ENCODE assay signal across 19 cellular contexts in the genomic region with DNA sequence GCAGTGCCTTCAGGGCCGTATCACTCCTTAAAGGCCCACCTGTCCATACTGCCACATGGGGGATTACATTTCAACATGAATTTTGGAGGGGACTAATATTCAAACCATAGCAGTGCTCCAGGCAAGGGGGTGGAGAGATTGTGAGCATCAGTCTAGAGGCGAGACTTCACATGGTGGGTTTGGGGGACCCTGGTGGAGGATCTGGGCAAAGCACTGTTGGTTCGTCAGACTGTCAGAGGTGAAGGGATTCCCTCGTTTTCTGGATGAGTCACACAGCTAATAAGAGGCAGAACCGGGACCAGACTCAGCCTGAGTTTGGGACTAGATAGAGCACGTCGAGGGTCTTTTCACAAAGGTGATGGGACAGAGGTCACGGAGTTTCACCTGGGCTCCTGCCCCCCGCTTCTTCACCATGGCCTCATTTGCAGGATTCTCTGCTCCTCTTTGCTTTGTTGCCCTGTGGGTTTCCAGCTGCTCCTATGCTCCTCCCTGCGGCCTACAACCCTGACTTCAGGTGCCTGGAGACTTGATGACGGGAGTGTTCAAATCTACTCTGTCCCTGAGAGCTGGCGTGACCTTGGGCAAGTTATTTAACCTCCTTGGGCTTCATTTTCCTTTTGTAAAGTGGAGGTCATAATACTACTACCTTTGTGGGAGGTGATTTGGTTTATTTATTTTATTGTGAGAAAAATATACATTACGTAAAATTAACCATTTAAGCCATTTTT. TPM values are rescaled to one million over a fixed set of nuclear protein-coding genes. Genes with fewer than 3 reads are reported as not detected.
A peak's percentile ranks its signal among the peaks of the same experiment; 100 is the strongest.
DNase-seq lines count a peak whose midpoint lies in the region; ATAC-seq, FAIRE-seq and TF ChIP-seq lines count a peak whose summit lies in the region.
"Had no signal": no experiment of that assay in that cellular context is flagged by ENCODE, and none has a peak within 500 bp of the region (broad histone marks: within the 10 kb centered on the region; RNA-seq: fewer than 3 reads in every experiment).

No MANE protein-coding gene starts in this region.

- ATAC-seq in aorta (ENCODE audit: low FRiP score), result no peak
- ATAC-seq in HG02970 (IDR thresholded peaks at IDR 0.05; ENCODE audit: low FRiP score, unreplicated experiment), result no peak
- ATAC-seq in activated T-helper 17 cell treated with anti-CD3 and anti-CD28 coated beads, Interleukin-2, amount 50 U/mL, for 72 hours (replicated peaks), result no peak
- ATAC-seq: stimulated activated naive CD8-positive, alpha-beta T cell treated with anti-CD3 and anti-CD28 coated beads, Interleukin-15, amount 100 ng/mL, for 72 hours had no signal

- no peaks in the 10 kb centered on the region for H3K36me3 ChIP-seq in bronchial epithelial cell (ENCODE audit: control insufficient read depth, insufficient read depth, low read length)
- peaks cover 4% of the 10 kb centered on the region for H3K36me3 ChIP-seq in osteoblast (ENCODE audit: insufficient read depth, low read length)
- H3K36me3 ChIP-seq in aorta (ENCODE audit: control insufficient read depth in 1 of 2, insufficient read depth in 2 of 2, low read length in 1 of 2), result no peaks in the 10 kb centered on the region
- H3K36me3 ChIP-seq: vagina had no signal

- no peak overlapping the region for H2AFZ ChIP-seq in osteoblast (ENCODE audit: low read length)

- H3K4me3 ChIP-seq in bronchial epithelial cell (ENCODE audit: low read depth, low read length), result no peak overlapping the region
- H3K4me3 ChIP-seq in osteoblast (ENCODE audit: insufficient read depth, low read length), result no peak overlapping the region
- no peak overlapping the region for H3K4me3 ChIP-seq in aorta (ENCODE audit: low read length in 2 of 2)
- H3K4me3 ChIP-seq: MG63, spleen, vagina had no signal

- WGBS in aorta, 2 donors, result 58 to 92% methylated on average over 13 of the region's 13 CpGs

- DNase-seq in EL (peak; percentile 21), HFFc6 (no peak), bronchial epithelial cell (ENCODE audit: low read depth) (no peak), osteoblast (ENCODE audit: insufficient read length, low spot score, missing footprints) (peak; percentile 53), aorta (no peak), T1000 (lab: John Stamatoyannopoulos, UW) (no peak)
- DNase-seq: activated naive CD8-positive, alpha-beta T cell treated with anti-CD3 and anti-CD28 coated beads, Interleukin-2, amount 10 ng/mL, durations not matched to agents 7 days and 5 days; C1 segment of cervical spinal cord; head of caudate nucleus; kidney; MG63; NCI-H2081 treated with DMSO at 0.1 percent for 48 hours; spleen; stimulated activated naive CD8-positive, alpha-beta T cell treated with anti-CD3 and anti-CD28 coated beads, Interleukin-15, amount 100 ng/mL, for 72 hours had no signal

- no peaks in the 10 kb centered on the region for H3K9me3 Mint-ChIP-seq in HFFc6
- H3K9me3 Mint-ChIP-seq in activated T-helper 17 cell treated with anti-CD3 and anti-CD28 coated beads, Interleukin-2, amount 50 U/mL, for 72 hours, result no peaks in the 10 kb centered on the region
- H3K9me3 Mint-ChIP-seq: activated naive CD8-positive, alpha-beta T cell treated with anti-CD3 and anti-CD28 coated beads, Interleukin-2, amount 10 ng/mL, durations not matched to agents 7 days and 5 days; stimulated activated naive CD8-positive, alpha-beta T cell treated with anti-CD3 and anti-CD28 coated beads, Interleukin-15, amount 100 ng/mL, for 72 hours; T-helper 1 cell treated with Interleukin-12 subunit alpha and Interleukin-12 subunit beta and Interleukin-4 antibody, amounts not matched to agents 30 μg/mL and 1 μg/mL, for 36 hours had no signal

- H3K4me2 ChIP-seq in osteoblast (ENCODE audit: insufficient read depth, low read length), result no peak overlapping the region

- no peaks in the 10 kb centered on the region for H3K9me3 ChIP-seq in osteoblast (ENCODE audit: low read depth, low read length)
- no peaks in the 10 kb centered on the region for H3K9me3 ChIP-seq in aorta (ENCODE audit: control insufficient read depth, low read length)
- H3K9me3 ChIP-seq: MG63, spleen, vagina had no signal

- peaks cover 29% of the 10 kb centered on the region for H3K79me2 ChIP-seq in osteoblast (ENCODE audit: insufficient read depth, low read length)

- TF ChIP-seq CTCF in HFFc6 (IDR thresholded peaks at IDR 0.05), result peak; percentile 43; the same call in 1 of the 2 replicates
- peak; percentile 11 for TF ChIP-seq CTCF in bronchial epithelial cell (IDR thresholded peaks at IDR 0.05; ENCODE audit: insufficient read depth, low read length, severe bottlenecking)
- TF ChIP-seq CTCF in osteoblast (IDR thresholded peaks at IDR 0.05; ENCODE audit: extremely low read depth, low read depth, low read length), result peak; percentile 18

- no peak overlapping the region for H3K27ac Mint-ChIP-seq in HFFc6
- H3K27ac Mint-ChIP-seq in activated T-helper 17 cell treated with anti-CD3 and anti-CD28 coated beads, Interleukin-2, amount 50 U/mL, for 72 hours, result no peak overlapping the region
- H3K27ac Mint-ChIP-seq: activated naive CD8-positive, alpha-beta T cell treated with anti-CD3 and anti-CD28 coated beads, Interleukin-2, amount 10 ng/mL, durations not matched to agents 7 days and 5 days; T-helper 1 cell treated with Interleukin-12 subunit alpha and Interleukin-12 subunit beta and Interleukin-4 antibody, amounts not matched to agents 30 μg/mL and 1 μg/mL, for 36 hours had no signal

- H3K27me3 Mint-ChIP-seq in HFFc6 (ENCODE audit: insufficient read depth), result peaks cover 2% of the 10 kb centered on the region
- peaks cover 11% of the 10 kb centered on the region for H3K27me3 Mint-ChIP-seq in activated T-helper 17 cell treated with anti-CD3 and anti-CD28 coated beads, Interleukin-2, amount 50 U/mL, for 72 hours
- H3K27me3 Mint-ChIP-seq: activated naive CD8-positive, alpha-beta T cell treated with anti-CD3 and anti-CD28 coated beads, Interleukin-2, amount 10 ng/mL, durations not matched to agents 7 days and 5 days had no signal

- H3K27ac ChIP-seq in osteoblast (ENCODE audit: low read depth, low read length), result no peak overlapping the region
- H3K27ac ChIP-seq in aorta (ENCODE audit: low read depth in 1 of 2, low read length in 2 of 2), result no peak overlapping the region
- H3K27ac ChIP-seq: RWPE1, spleen, vagina had no signal

- peaks cover 29% of the 10 kb centered on the region for H3K4me1 Mint-ChIP-seq in HFFc6 (ENCODE audit: low read depth)
- H3K4me1 Mint-ChIP-seq in activated T-helper 17 cell treated with anti-CD3 and anti-CD28 coated beads, Interleukin-2, amount 50 U/mL, for 72 hours, result no peaks in the 10 kb centered on the region
- H3K4me1 Mint-ChIP-seq: activated naive CD8-positive, alpha-beta T cell treated with anti-CD3 and anti-CD28 coated beads, Interleukin-2, amount 10 ng/mL, durations not matched to agents 7 days and 5 days; stimulated activated naive CD8-positive, alpha-beta T cell treated with anti-CD3 and anti-CD28 coated beads, Interleukin-15, amount 100 ng/mL, for 72 hours had no signal

- peaks cover 15% of the 10 kb centered on the region for H4K20me1 ChIP-seq in osteoblast (ENCODE audit: insufficient read depth, low read length)

- H3K4me3 Mint-ChIP-seq in HFFc6, result no peak overlapping the region
- H3K4me3 Mint-ChIP-seq in activated T-helper 17 cell treated with anti-CD3 and anti-CD28 coated beads, Interleukin-2, amount 50 U/mL, for 72 hours, result no peak overlapping the region
- H3K4me3 Mint-ChIP-seq: activated naive CD8-positive, alpha-beta T cell treated with anti-CD3 and anti-CD28 coated beads, Interleukin-2, amount 10 ng/mL, durations not matched to agents 7 days and 5 days; stimulated activated naive CD8-positive, alpha-beta T cell treated with anti-CD3 and anti-CD28 coated beads, Interleukin-15, amount 100 ng/mL, for 72 hours; T-helper 1 cell treated with Interleukin-12 subunit alpha and Interleukin-12 subunit beta and Interleukin-4 antibody, amounts not matched to agents 30 μg/mL and 1 μg/mL, for 36 hours had no signal

- H3K4me1 ChIP-seq in osteoblast (ENCODE audit: insufficient read depth, low read length) (peaks cover 45% of the 10 kb centered on the region), aorta (ENCODE audit: control insufficient read depth in 1 of 2, insufficient read depth in 2 of 2, low read length in 2 of 2) (no peaks in the 10 kb centered on the region)

- peak; percentile 76 for FAIRE-seq in bronchial epithelial cell (lab: Jason Lieb, UNC)
- FAIRE-seq: kidney had no signal

- intact Hi-C loops in aorta (cut with DNase I), result no loop called here

- H3K36me3 Mint-ChIP-seq in HFFc6 (ENCODE audit: low read depth), result peaks cover 5% of the 10 kb centered on the region; the same call in 1 of the 2 replicates
- no peaks in the 10 kb centered on the region for H3K36me3 Mint-ChIP-seq in activated T-helper 17 cell treated with anti-CD3 and anti-CD28 coated beads, Interleukin-2, amount 50 U/mL, for 72 hours (ENCODE audit: low read depth)
- H3K36me3 Mint-ChIP-seq: activated naive CD8-positive, alpha-beta T cell treated with anti-CD3 and anti-CD28 coated beads, Interleukin-2, amount 10 ng/mL, durations not matched to agents 7 days and 5 days had no signal

- H3K27me3 ChIP-seq in bronchial epithelial cell (ENCODE audit: control insufficient read depth, insufficient read depth, low read length) (no peaks in the 10 kb centered on the region), osteoblast (ENCODE audit: insufficient read depth, low read length) (no peaks in the 10 kb centered on the region), aorta (ENCODE audit: control insufficient read depth in 1 of 2, insufficient read depth in 2 of 2, low read length in 1 of 2) (no peaks in the 10 kb centered on the region)
- H3K27me3 ChIP-seq: MG63, spleen, vagina had no signal

RNA-seq across cellular contexts. Expression of a gene that starts 41.5 kb away (rescaled TPM):
- total RNA-seq in HFFc6 (2021; fragmentation: NEBNext Ultra II Directional; extraction: Animal tissue kit (Norgen Biotek cat#: 25700)), result 10 to 100 TPM; 22.2 to 26.2 (median 24.7) TPM
- total RNA-seq in bronchial epithelial cell (2.0 and 4.2 TPM in 2 replicates), osteoblast (15.2 and 16.2 TPM in 2 replicates), aorta (10 to 100 TPM; 27.1 to 29.0 TPM)
- 10 to 100 TPM in 1 of 2 donors, 1 to 10 TPM in 1; 8.9 to 13.2 TPM for polyA plus RNA-seq in aorta
- 1 to 10 TPM; 3.1 to 3.7 TPM for total RNA-seq in activated T-helper 17 cell treated with anti-CD3 and anti-CD28 coated beads, Interleukin-2, amount 50 U/mL, for 72 hours
- total RNA-seq: activated naive CD8-positive, alpha-beta T cell treated with anti-CD3 and anti-CD28 coated beads, Interleukin-2, amount 10 ng/mL, durations not matched to agents 7 days and 5 days had no signal

Comparison
In these comparisons a context has a peak if more than half of its experiments do, and no peak if none do; other contexts are left out.
1. DNase-seq: peak in EL (single experiment) and osteoblast (single experiment); none in HFFc6 (single experiment), bronchial epithelial cell (single experiment), aorta (0 of 2) and T1000 (single experiment).
2. Peak in every context shown above with its lines, with median percentiles within 50 percentile points of each other: CTCF ChIP-seq.